In the genomic region with DNA sequence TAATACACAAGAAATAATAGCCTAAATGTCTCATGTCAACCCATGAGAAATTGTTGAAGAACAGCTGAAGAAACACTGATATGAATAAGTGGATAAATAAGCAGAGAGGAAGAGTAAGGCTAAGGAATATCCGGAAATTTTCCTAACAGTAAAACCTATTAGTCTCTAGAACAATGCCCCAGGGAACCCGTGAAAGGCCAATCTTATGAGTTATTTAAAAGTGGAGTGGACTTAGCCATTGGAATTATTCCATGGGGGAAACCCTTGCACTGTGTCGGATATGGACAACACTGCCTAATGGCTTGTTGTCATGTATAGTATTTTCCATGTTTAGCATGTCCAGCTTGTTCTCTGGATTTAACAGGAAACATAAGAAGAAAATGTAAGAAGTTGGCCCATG, we compare ENCODE assay signal across 25 cellular contexts.
"Had no signal": no experiment of that assay in that cellular context is flagged by ENCODE, and none has a peak within 500 bp of the region (broad histone marks: within the 10 kb centered on the region; RNA-seq: fewer than 3 reads in every experiment).

No MANE protein-coding gene starts in this region.

- H3K4me3 ChIP-seq: SJCRH30 had no signal

- DNase-seq: IMR-90, Kasumi-1, MV-4-11, NCI-H1048, NCI-H1105, NCI-H1417, NCI-H1436 treated with DMSO at 0.1 percent for 48 hours, NCI-H1694, NCI-H1930, NCI-H2081, NCI-H2107, NCI-H2171, NCI-H226, NCI-H446, NCI-H510A, NCI-H524 treated with DMSO at 0.1 percent for 48 hours, NCI-H69, NCI-H774, RPMI8226, SHP77 treated with DMSO at 0.1 percent for 48 hours, SJCRH30 had no signal

- ATAC-seq: SK-N-SH treated with all-trans-retinoic acid at 6 μM for 48 hours had no signal

- H3K27me3 ChIP-seq: SJCRH30 had no signal

- H3K27ac ChIP-seq: HL-60, KMS-11, SJCRH30 had no signal

- FAIRE-seq: RCC 7860 had no signal

- H3K4me1 ChIP-seq: SJCRH30 had no signal

- H3K9ac ChIP-seq: KMS-11 had no signal

- H3K4me2 ChIP-seq: KMS-11 had no signal
